ENCODE assay signal across 28 cellular contexts in genomic region chr9:136058801-136059302, GRCh38. TPM values are rescaled to one million over a fixed set of nuclear protein-coding genes. Genes with fewer than 3 reads are reported as not detected.
A peak's percentile ranks its signal among the peaks of the same experiment; 100 is the strongest.
DNase-seq lines count a peak whose midpoint lies in the region; ATAC-seq and TF ChIP-seq lines count a peak whose summit lies in the region.
"Had no signal": no experiment of that assay in that cellular context is flagged by ENCODE, and none has a peak within 500 bp of the region (broad histone marks: within the 10 kb centered on the region; RNA-seq: fewer than 3 reads in every experiment).

No MANE protein-coding gene starts in this region.

- peak; percentile 72 for DNase-seq in H7
- peak; percentile 39 for DNase-seq in ecto neural progenitor cell (ENCODE audit: low spot score)
- DNase-seq in osteocyte (ENCODE audit: extremely low spot score, unreplicated experiment) = peak; percentile 80
- no peak for DNase-seq in endodermal cell
- DNase-seq in HT-29 (ENCODE audit: low spot score) = no peak
- DNase-seq: activated CD4-positive, alpha-beta T cell treated with anti-CD3 and anti-CD28 coated beads, Interleukin-2, amount 50 U/mL, for 48 hours; activated CD8-positive, alpha-beta memory T cell treated with anti-CD3 and anti-CD28 coated beads, Interleukin-2, amount 50 U/mL, for 4 hours; AML-193; DMS53; effector CD8-positive, alpha-beta T cell; foreskin melanocyte; GOT3; left colon; naive thymus-derived CD4-positive, alpha-beta T cell; NCI-H1092 treated with DMSO at 0.1 percent for 48 hours; NCI-H1930; NCI-H226; NCI-H748 treated with DMSO at 0.1 percent for 48 hours; stimulated activated naive CD8-positive, alpha-beta T cell treated with anti-CD3 and anti-CD28 coated beads, Interleukin-15, amount 100 ng/mL, for 72 hours; T-helper 9 cell had no signal

- no peak overlapping the region for H3K4me3 ChIP-seq in BLaER1 treated with 17β-estradiol and CSF1 and Interleukin-3, amounts not matched to agents 10 nM and 100 nM
- no peak overlapping the region for H3K4me3 ChIP-seq in H7 (ENCODE audit: insufficient read depth, low read depth, low read length)
- no peak overlapping the region for H3K4me3 ChIP-seq in endodermal cell (ENCODE audit: low read length)
- H3K4me3 ChIP-seq: esophagus muscularis mucosa, pancreas, right atrium auricular region, tibial artery had no signal

- H3K4me3 Mint-ChIP-seq in osteocyte (ENCODE audit: unreplicated experiment) = no peak overlapping the region
- no peak overlapping the region for H3K4me3 Mint-ChIP-seq in endodermal cell
- H3K4me3 Mint-ChIP-seq: mesothelial cell of epicardium; naive thymus-derived CD4-positive, alpha-beta T cell; stimulated activated naive CD8-positive, alpha-beta T cell treated with anti-CD3 and anti-CD28 coated beads, Interleukin-15, amount 100 ng/mL, for 72 hours had no signal

- no peaks in the 10 kb centered on the region for H3K9me3 ChIP-seq in BLaER1 treated with 17β-estradiol and CSF1 and Interleukin-3, amounts not matched to agents 10 nM and 100 nM (replicated peaks in 1 of 11)
- no peaks in the 10 kb centered on the region for H3K9me3 ChIP-seq in endodermal cell (ENCODE audit: control insufficient read depth, low read length)
- H3K9me3 ChIP-seq: esophagus muscularis mucosa, pancreas, right atrium auricular region, tibial artery had no signal

- no peaks in the 10 kb centered on the region for H3K9me3 Mint-ChIP-seq in osteocyte (ENCODE audit: unreplicated experiment)
- no peaks in the 10 kb centered on the region for H3K9me3 Mint-ChIP-seq in endodermal cell
- H3K9me3 Mint-ChIP-seq: activated T-helper 2 cell treated with anti-CD3 and anti-CD28 coated beads, Interferon-gamma antibody, Interleukin-2, Interleukin-4, amounts not matched to agents 10 μg/mL and 5 μg/mL and 100 μg/mL, durations not matched to agents 14 hours and 24 hours and 36 hours; mesothelial cell of epicardium; naive thymus-derived CD4-positive, alpha-beta T cell; stimulated activated naive CD8-positive, alpha-beta T cell treated with anti-CD3 and anti-CD28 coated beads, Interleukin-15, amount 100 ng/mL, for 72 hours had no signal

- peaks cover 51% of the 10 kb centered on the region for H3K4me1 Mint-ChIP-seq in osteocyte (ENCODE audit: unreplicated experiment)
- H3K4me1 Mint-ChIP-seq in endodermal cell = peaks cover 9% of the 10 kb centered on the region

- 90 to 92% methylated on average over 5 to 12 of the region's 12 CpGs for WGBS in endodermal cell (ENCODE audit: insufficient coverage in 1 of 2, insufficient read length in 1 of 2), 2 experiments

- peaks cover 58 to 84% (median 68%) of the 10 kb centered on the region in 10 experiments for H3K4me1 ChIP-seq in BLaER1 treated with 17β-estradiol and CSF1 and Interleukin-3, amounts not matched to agents 10 nM and 100 nM
- no peaks in the 10 kb centered on the region for H3K4me1 ChIP-seq in endodermal cell (ENCODE audit: control insufficient read depth, insufficient read depth, low read length)

- TF ChIP-seq CTCF in osteocyte (IDR thresholded peaks at IDR 0.05) = no peak
- TF ChIP-seq CTCF in endodermal cell (conservative IDR thresholded peaks at IDR 0.05) = no peak

- H3K27me3 Mint-ChIP-seq in osteocyte (ENCODE audit: unreplicated experiment) (no peaks in the 10 kb centered on the region), endodermal cell (ENCODE audit: insufficient read depth) (no peaks in the 10 kb centered on the region)

- peaks cover 0 to 15% (median 12%) of the 10 kb centered on the region in 11 experiments; a peak in 10 of 22 replicates for H3K27me3 ChIP-seq in BLaER1 treated with 17β-estradiol and CSF1 and Interleukin-3, amounts not matched to agents 10 nM and 100 nM
- H3K27me3 ChIP-seq in H7 (ENCODE audit: control insufficient read depth, insufficient read depth, low read length) = no peaks in the 10 kb centered on the region
- H3K27me3 ChIP-seq in endodermal cell (ENCODE audit: control insufficient read depth, insufficient read depth, low read length, poor library complexity, severe bottlenecking) = no peaks in the 10 kb centered on the region
- H3K27me3 ChIP-seq: esophagus muscularis mucosa, pancreas, right atrium auricular region, tibial artery had no signal

- H3K27ac ChIP-seq in BLaER1 treated with 17β-estradiol and CSF1 and Interleukin-3, amounts not matched to agents 10 nM and 100 nM = peak overlapping the region in 9 of 11 experiments; percentile 25 to 77 (median 31); a peak in 11 of 22 replicates
- no peak overlapping the region for H3K27ac ChIP-seq in endodermal cell (ENCODE audit: low read depth, low read length)
- H3K27ac ChIP-seq: pancreas, right atrium auricular region, tibial artery had no signal

- ATAC-seq in GM21529 (IDR thresholded peaks at IDR 0.05; ENCODE audit: unreplicated experiment) = no peak
- ATAC-seq: naive thymus-derived CD4-positive, alpha-beta T cell; pancreas; stimulated activated naive CD8-positive, alpha-beta T cell treated with anti-CD3 and anti-CD28 coated beads, Interleukin-15, amount 100 ng/mL, for 72 hours had no signal

- peaks cover 8% of the 10 kb centered on the region for H3K36me3 Mint-ChIP-seq in osteocyte (ENCODE audit: unreplicated experiment)
- peaks cover 4% of the 10 kb centered on the region for H3K36me3 Mint-ChIP-seq in endodermal cell (ENCODE audit: low read depth)

- peak overlapping the region; percentile 52 to 100 (median 74) for H3K4me2 ChIP-seq in BLaER1 treated with 17β-estradiol and CSF1 and Interleukin-3, amounts not matched to agents 10 nM and 100 nM

- H3K9ac ChIP-seq in BLaER1 treated with 17β-estradiol and CSF1 and Interleukin-3, amounts not matched to agents 10 nM and 100 nM = peak overlapping the region in 8 of 11 experiments; percentile 19 to 65 (median 34); a peak in 7 of 22 replicates
- H3K9ac ChIP-seq in endodermal cell (ENCODE audit: extremely low read depth, low read length, poor library complexity, severe bottlenecking) = no peak overlapping the region

- H3K27ac Mint-ChIP-seq in osteocyte (ENCODE audit: unreplicated experiment) (no peak overlapping the region), endodermal cell (no peak overlapping the region)
- H3K27ac Mint-ChIP-seq: activated T-helper 2 cell treated with anti-CD3 and anti-CD28 coated beads, Interferon-gamma antibody, Interleukin-2, Interleukin-4, amounts not matched to agents 10 μg/mL and 5 μg/mL and 100 μg/mL, durations not matched to agents 14 hours and 24 hours and 36 hours; mesothelial cell of epicardium; naive thymus-derived CD4-positive, alpha-beta T cell; stimulated activated naive CD8-positive, alpha-beta T cell treated with anti-CD3 and anti-CD28 coated beads, Interleukin-15, amount 100 ng/mL, for 72 hours had no signal

- H4K20me1 ChIP-seq in BLaER1 treated with 17β-estradiol and CSF1 and Interleukin-3, amounts not matched to agents 10 nM and 100 nM = peaks cover 0 to 98% (median 0%) of the 10 kb centered on the region in 11 experiments; a peak in 6 of 22 replicates

- H3K36me3 ChIP-seq in BLaER1 treated with 17β-estradiol and CSF1 and Interleukin-3, amounts not matched to agents 10 nM and 100 nM = peaks cover 0 to 15% (median 0%) of the 10 kb centered on the region in 11 experiments; a peak in 4 of 22 replicates
- H3K36me3 ChIP-seq in H7 (replicated peaks; ENCODE audit: control insufficient read depth, insufficient read depth, low read length) (no peaks in the 10 kb centered on the region), endodermal cell (ENCODE audit: control insufficient read depth, insufficient read depth, low read length) (no peaks in the 10 kb centered on the region)
- H3K36me3 ChIP-seq: pancreas had no signal

RNA-seq across cellular contexts. Expression of gene NACC2, which starts 36.2 kb away (rescaled TPM):
- 16.6 and 19.3 TPM in 2 replicates for total RNA-seq in H7 (2014; rRNA removed; shearing (Covaris generic))
- total RNA-seq in osteocyte = 40.1 and 41.4 TPM in 2 replicates
- 10 to 100 TPM; 12.4 to 16.7 TPM for total RNA-seq in endodermal cell
- polyA plus RNA-seq in endodermal cell (2013, experiment 1 of 2) = 6.4 TPM
- polyA plus RNA-seq in endodermal cell (2013, experiment 2 of 2) = 6.8 TPM
- 32.6 and 38.1 TPM in 2 replicates for total RNA-seq in HT-29 (2014; rRNA removed; shearing (Covaris generic))

RNA-seq across cellular contexts. Expression of gene TMEM250, which starts 59.8 kb away (rescaled TPM):
- total RNA-seq in H7 (2014; rRNA removed; shearing (Covaris generic)) = 50.7 and 66.1 TPM in 2 replicates
- total RNA-seq in osteocyte (34.0 and 38.2 TPM in 2 replicates), endodermal cell (10 to 100 TPM; 56.4 to 58.4 TPM)
- 28.9 TPM for polyA plus RNA-seq in endodermal cell (2013, experiment 1 of 2)
- polyA plus RNA-seq in endodermal cell (2013, experiment 2 of 2) = 28.8 TPM
- 93.4 and 109 TPM in 2 replicates for total RNA-seq in HT-29 (2014; rRNA removed; shearing (Covaris generic))

Comparison
In these comparisons a context has a peak if more than half of its experiments do, and no peak if none do; other contexts are left out.
1. DNase-seq: peak in H7 (single experiment), ecto neural progenitor cell (single experiment) and osteocyte (single experiment); none in endodermal cell (single experiment) and HT-29 (single experiment).